Comparison of ENCODE assay signal across 1 cellular context in the genomic region with DNA sequence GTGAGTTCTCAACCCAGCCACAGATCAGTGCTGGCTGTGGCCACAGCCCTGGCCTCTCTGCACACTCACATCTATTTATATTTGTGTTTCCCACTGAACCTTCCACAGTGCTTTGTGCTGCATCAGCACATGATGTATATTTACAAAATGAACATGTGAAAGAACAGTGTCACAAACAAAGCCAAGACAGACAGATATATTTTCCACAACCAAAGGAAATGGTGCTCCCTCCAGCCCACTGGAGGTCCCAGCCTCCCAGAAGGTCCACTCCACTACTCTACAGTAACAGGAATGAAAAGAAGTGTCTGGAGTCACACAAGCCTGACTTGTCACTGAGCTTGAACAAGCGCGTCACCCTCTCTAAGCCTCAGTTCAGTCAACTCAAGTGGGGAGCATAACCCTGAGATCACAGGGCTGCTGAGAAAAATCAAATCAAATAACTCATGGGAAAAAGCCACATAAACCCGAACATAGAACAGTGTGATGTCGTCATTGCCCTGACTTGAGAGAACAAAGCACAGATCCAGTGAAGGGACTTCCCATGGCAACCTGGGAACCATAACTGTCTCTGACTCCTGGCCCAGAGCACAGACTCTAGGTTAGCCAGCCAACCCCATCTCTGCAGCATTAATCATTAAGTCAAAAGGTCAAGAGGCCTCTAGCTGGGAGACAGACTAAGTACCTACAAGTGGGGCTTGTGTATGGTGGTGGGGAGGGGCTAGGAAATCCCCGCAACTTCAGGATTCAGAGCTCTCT.
TF ChIP-seq lines count a peak whose summit lies in the region.

No MANE protein-coding gene starts in this region.

TF ChIP-seq in HepG2, 621 proteins besides CTCF, POLR2A, EP300 and RAD21 (continued from another document and continues in another):
- TF ChIP-seq MED1 (CRISPR knock-in tag; IDR thresholded peaks at IDR 0.05) = peak; percentile 54; the same call in 1 of the 2 replicates
- TF ChIP-seq, protein P1, sequence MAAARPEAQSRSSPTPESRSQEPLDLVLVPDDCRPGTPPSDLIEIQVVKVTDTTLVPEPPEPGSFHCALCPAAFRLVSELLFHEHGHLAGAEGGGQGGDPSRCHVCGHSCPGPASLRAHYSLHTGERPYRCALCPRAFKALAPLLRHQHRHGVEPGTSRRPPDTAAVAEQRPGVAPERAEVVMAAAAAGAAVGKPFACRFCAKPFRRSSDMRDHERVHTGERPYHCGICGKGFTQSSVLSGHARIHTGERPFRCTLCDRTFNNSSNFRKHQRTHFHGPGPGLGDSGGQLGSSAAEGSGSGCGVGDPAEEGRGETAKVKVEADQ (CRISPR knock-in tag; IDR thresholded peaks at IDR 0.05; ENCODE audit: borderline replicate concordance) = 0 out of 2 replicates have a peak, but pooled peaks have one; percentile 26
- TF ChIP-seq, protein P2, sequence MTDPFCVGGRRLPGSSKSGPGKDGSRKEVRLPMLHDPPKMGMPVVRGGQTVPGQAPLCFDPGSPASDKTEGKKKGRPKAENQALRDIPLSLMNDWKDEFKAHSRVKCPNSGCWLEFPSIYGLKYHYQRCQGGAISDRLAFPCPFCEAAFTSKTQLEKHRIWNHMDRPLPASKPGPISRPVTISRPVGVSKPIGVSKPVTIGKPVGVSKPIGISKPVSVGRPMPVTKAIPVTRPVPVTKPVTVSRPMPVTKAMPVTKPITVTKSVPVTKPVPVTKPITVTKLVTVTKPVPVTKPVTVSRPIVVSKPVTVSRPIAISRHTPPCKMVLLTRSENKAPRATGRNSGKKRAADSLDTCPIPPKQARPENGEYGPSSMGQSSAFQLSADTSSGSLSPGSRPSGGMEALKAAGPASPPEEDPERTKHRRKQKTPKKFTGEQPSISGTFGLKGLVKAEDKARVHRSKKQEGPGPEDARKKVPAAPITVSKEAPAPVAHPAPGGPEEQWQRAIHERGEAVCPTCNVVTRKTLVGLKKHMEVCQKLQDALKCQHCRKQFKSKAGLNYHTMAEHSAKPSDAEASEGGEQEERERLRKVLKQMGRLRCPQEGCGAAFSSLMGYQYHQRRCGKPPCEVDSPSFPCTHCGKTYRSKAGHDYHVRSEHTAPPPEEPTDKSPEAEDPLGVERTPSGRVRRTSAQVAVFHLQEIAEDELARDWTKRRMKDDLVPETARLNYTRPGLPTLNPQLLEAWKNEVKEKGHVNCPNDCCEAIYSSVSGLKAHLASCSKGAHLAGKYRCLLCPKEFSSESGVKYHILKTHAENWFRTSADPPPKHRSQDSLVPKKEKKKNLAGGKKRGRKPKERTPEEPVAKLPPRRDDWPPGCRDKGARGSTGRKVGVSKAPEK (CRISPR knock-in tag; IDR thresholded peaks at IDR 0.05; ENCODE audit: borderline replicate concordance) = 0 out of 2 replicates have a peak, but pooled peaks have one; percentile 51
- TF ChIP-seq, protein P3, sequence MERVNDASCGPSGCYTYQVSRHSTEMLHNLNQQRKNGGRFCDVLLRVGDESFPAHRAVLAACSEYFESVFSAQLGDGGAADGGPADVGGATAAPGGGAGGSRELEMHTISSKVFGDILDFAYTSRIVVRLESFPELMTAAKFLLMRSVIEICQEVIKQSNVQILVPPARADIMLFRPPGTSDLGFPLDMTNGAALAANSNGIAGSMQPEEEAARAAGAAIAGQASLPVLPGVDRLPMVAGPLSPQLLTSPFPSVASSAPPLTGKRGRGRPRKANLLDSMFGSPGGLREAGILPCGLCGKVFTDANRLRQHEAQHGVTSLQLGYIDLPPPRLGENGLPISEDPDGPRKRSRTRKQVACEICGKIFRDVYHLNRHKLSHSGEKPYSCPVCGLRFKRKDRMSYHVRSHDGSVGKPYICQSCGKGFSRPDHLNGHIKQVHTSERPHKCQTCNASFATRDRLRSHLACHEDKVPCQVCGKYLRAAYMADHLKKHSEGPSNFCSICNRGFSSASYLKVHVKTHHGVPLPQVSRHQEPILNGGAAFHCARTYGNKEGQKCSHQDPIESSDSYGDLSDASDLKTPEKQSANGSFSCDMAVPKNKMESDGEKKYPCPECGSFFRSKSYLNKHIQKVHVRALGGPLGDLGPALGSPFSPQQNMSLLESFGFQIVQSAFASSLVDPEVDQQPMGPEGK (CRISPR knock-in tag; IDR thresholded peaks at IDR 0.05) = 0 out of 2 replicates have a peak, but pooled peaks have one; percentile 19
- peak; percentile 87 for TF ChIP-seq MAFF (IDR thresholded peaks at IDR 0.05; ENCODE audit: low read depth, low read length)
- no peak for TF ChIP-seq GABPA (IDR thresholded peaks at IDR 0.05; ENCODE audit: low read depth, low read length)
- TF ChIP-seq GABPA (CRISPR knock-in tag; IDR thresholded peaks at IDR 0.05; ENCODE audit: low read depth) = 0 out of 2 replicates have a peak, but pooled peaks have one; percentile 17
- no peak for TF ChIP-seq SIN3A (IDR thresholded peaks at IDR 0.05; ENCODE audit: borderline replicate concordance, low read depth, low read length)
- peak; percentile 96 for TF ChIP-seq NR2F6 (IDR thresholded peaks at IDR 0.05)
- TF ChIP-seq NR2F6 (CRISPR knock-in tag; IDR thresholded peaks at IDR 0.05) = peak; percentile 93
- TF ChIP-seq ASH2L (IDR thresholded peaks at IDR 0.05; ENCODE audit: insufficient read length, low read depth, low read length) = peak; percentile 65
- TF ChIP-seq BCL6 (CRISPR knock-in tag; IDR thresholded peaks at IDR 0.05) = 0 out of 2 replicates have a peak, but pooled peaks have one; percentile 8
- peak; percentile 8; the same call in 1 of the 2 replicates for TF ChIP-seq GATAD2A (CRISPR knock-in tag; IDR thresholded peaks at IDR 0.05)
- TF ChIP-seq, protein P4, sequence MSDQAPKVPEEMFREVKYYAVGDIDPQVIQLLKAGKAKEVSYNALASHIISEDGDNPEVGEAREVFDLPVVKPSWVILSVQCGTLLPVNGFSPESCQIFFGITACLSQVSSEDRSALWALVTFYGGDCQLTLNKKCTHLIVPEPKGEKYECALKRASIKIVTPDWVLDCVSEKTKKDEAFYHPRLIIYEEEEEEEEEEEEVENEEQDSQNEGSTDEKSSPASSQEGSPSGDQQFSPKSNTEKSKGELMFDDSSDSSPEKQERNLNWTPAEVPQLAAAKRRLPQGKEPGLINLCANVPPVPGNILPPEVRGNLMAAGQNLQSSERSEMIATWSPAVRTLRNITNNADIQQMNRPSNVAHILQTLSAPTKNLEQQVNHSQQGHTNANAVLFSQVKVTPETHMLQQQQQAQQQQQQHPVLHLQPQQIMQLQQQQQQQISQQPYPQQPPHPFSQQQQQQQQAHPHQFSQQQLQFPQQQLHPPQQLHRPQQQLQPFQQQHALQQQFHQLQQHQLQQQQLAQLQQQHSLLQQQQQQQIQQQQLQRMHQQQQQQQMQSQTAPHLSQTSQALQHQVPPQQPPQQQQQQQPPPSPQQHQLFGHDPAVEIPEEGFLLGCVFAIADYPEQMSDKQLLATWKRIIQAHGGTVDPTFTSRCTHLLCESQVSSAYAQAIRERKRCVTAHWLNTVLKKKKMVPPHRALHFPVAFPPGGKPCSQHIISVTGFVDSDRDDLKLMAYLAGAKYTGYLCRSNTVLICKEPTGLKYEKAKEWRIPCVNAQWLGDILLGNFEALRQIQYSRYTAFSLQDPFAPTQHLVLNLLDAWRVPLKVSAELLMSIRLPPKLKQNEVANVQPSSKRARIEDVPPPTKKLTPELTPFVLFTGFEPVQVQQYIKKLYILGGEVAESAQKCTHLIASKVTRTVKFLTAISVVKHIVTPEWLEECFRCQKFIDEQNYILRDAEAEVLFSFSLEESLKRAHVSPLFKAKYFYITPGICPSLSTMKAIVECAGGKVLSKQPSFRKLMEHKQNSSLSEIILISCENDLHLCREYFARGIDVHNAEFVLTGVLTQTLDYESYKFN (CRISPR knock-in tag; conservative IDR thresholded peaks at IDR 0.05) = peak; percentile 78
- peak; percentile 40; the same call in 1 of the 2 replicates for TF ChIP-seq CREM (IDR thresholded peaks at IDR 0.05)
- no peak for TF ChIP-seq CREM (CRISPR knock-in tag; IDR thresholded peaks at IDR 0.05)
- no peak for TF ChIP-seq KDM5B (CRISPR knock-in tag; IDR thresholded peaks at IDR 0.05; ENCODE audit: borderline replicate concordance)
- peak; percentile 66; the same call in 1 of the 2 replicates for TF ChIP-seq ZNF746 (CRISPR knock-in tag; IDR thresholded peaks at IDR 0.05)
- TF ChIP-seq ZNF292 (CRISPR knock-in tag; IDR thresholded peaks at IDR 0.05; ENCODE audit: borderline replicate concordance, low read depth) = peak; percentile 35; the same call in 1 of the 2 replicates
- TF ChIP-seq ZFY (CRISPR knock-in tag; IDR thresholded peaks at IDR 0.05) = no peak
- TF ChIP-seq, protein P5, sequence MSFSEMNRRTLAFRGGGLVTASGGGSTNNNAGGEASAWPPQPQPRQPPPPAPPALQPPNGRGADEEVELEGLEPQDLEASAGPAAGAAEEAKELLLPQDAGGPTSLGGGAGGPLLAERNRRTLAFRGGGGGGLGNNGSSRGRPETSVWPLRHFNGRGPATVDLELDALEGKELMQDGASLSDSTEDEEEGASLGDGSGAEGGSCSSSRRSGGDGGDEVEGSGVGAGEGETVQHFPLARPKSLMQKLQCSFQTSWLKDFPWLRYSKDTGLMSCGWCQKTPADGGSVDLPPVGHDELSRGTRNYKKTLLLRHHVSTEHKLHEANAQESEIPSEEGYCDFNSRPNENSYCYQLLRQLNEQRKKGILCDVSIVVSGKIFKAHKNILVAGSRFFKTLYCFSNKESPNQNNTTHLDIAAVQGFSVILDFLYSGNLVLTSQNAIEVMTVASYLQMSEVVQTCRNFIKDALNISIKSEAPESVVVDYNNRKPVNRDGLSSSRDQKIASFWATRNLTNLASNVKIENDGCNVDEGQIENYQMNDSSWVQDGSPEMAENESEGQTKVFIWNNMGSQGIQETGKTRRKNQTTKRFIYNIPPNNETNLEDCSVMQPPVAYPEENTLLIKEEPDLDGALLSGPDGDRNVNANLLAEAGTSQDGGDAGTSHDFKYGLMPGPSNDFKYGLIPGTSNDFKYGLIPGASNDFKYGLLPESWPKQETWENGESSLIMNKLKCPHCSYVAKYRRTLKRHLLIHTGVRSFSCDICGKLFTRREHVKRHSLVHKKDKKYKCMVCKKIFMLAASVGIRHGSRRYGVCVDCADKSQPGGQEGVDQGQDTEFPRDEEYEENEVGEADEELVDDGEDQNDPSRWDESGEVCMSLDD (CRISPR knock-in tag; IDR thresholded peaks at IDR 0.05; ENCODE audit: borderline replicate concordance) = 0 out of 2 replicates have a peak, but pooled peaks have one; percentile 41
- TF ChIP-seq NCOR1 (IDR thresholded peaks at IDR 0.05; ENCODE audit: borderline replicate concordance, low read length) = peak; percentile 70; the same call in 1 of the 2 replicates
- TF ChIP-seq MEF2D (CRISPR knock-in tag; IDR thresholded peaks at IDR 0.05) = peak; percentile 9; the same call in 1 of the 2 replicates
- 0 out of 2 replicates have a peak, but pooled peaks have one; percentile 24 for TF ChIP-seq SPEN (CRISPR knock-in tag; IDR thresholded peaks at IDR 0.05; ENCODE audit: low read depth)
- TF ChIP-seq SOX13 (IDR thresholded peaks at IDR 0.05) = no peak
- TF ChIP-seq SOX13 (CRISPR knock-in tag; conservative IDR thresholded peaks at IDR 0.05 in 1 of 2, IDR thresholded peaks at IDR 0.05 in 1 of 2) = 0 out of 4 replicates have a peak, but pooled peaks of 1 of the 2 experiments have one; percentile 3
- 0 out of 2 replicates have a peak, but pooled peaks have one; percentile 34 for TF ChIP-seq BRD4 (CRISPR knock-in tag; IDR thresholded peaks at IDR 0.05)
- TF ChIP-seq ZNF816 (CRISPR knock-in tag; IDR thresholded peaks at IDR 0.05; ENCODE audit: borderline replicate concordance) = peak; percentile 82; the same call in 1 of the 2 replicates
- no peak for TF ChIP-seq NONO (IDR thresholded peaks at IDR 0.05)
- 0 out of 2 replicates have a peak, but pooled peaks have one; percentile 39 for TF ChIP-seq NONO (CRISPR knock-in tag; conservative IDR thresholded peaks at IDR 0.05)
- peak; percentile 82 for TF ChIP-seq RARA (CRISPR knock-in tag; IDR thresholded peaks at IDR 0.05)
- TF ChIP-seq, protein P6, sequence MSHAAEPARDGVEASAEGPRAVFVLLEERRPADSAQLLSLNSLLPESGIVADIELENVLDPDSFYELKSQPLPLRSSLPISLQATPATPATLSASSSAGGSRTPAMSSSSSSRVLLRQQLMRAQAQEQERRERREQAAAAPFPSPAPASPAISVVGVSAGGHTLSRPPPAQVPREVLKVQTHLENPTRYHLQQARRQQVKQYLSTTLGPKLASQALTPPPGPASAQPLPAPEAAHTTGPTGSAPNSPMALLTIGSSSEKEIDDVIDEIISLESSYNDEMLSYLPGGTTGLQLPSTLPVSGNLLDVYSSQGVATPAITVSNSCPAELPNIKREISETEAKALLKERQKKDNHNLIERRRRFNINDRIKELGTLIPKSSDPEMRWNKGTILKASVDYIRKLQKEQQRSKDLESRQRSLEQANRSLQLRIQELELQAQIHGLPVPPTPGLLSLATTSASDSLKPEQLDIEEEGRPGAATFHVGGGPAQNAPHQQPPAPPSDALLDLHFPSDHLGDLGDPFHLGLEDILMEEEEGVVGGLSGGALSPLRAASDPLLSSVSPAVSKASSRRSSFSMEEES (CRISPR knock-in tag; IDR thresholded peaks at IDR 0.05) = peak; percentile 34; the same call in 1 of the 2 replicates
- no peak for TF ChIP-seq NFIB (CRISPR knock-in tag; IDR thresholded peaks at IDR 0.05; ENCODE audit: borderline replicate concordance)
- TF ChIP-seq HMGXB3 (CRISPR knock-in tag; IDR thresholded peaks at IDR 0.05; ENCODE audit: borderline replicate concordance) = no peak
- no peak for TF ChIP-seq ZNF775 (CRISPR knock-in tag; IDR thresholded peaks at IDR 0.05; ENCODE audit: borderline replicate concordance)
- TF ChIP-seq ISL2 (CRISPR knock-in tag; IDR thresholded peaks at IDR 0.05) = 0 out of 2 replicates have a peak, but pooled peaks have one; percentile 20
- no peak for TF ChIP-seq KMT2A (CRISPR knock-in tag; IDR thresholded peaks at IDR 0.05)
